Comparison of ENCODE assay signal across 8 cellular contexts in genomic region chr17:1492249-1493206, GRCh38. TPM values are rescaled to one million over a fixed set of nuclear protein-coding genes. Genes with fewer than 3 reads are reported as not detected.
DNase-seq lines count a peak whose midpoint lies in the region; ATAC-seq and TF ChIP-seq lines count a peak whose summit lies in the region.

MYO1C (minus strand) TSS chr17:1492686; CDS start chr17:1492487, 199 bp downstream.

- peaks cover 14 to 36% (median 33%) of the 10 kb centered on the region in 4 donors for H3K4me1 Mint-ChIP-seq in naive thymus-derived CD8-positive, alpha-beta T cell

- H3K36me3 ChIP-seq in Panc1 (ENCODE audit: control insufficient read depth, insufficient read depth, low read length), result no peaks in the 10 kb centered on the region

- CTCF ChIA-PET in Panc1 (lab: Charles Lee), result interaction anchor here (0.5 kb wide), 1 partner anchor 422 kb away, joined by 3 read pairs; no protein-coding TSS in a partner anchor

- H3K9me3 ChIP-seq in Panc1 (ENCODE audit: control insufficient read depth, insufficient read depth, low read depth, low read length), result no peaks in the 10 kb centered on the region

- TF ChIP-seq CTCF in Panc1 (IDR thresholded peaks at IDR 0.05), result no peak

- peaks cover 0 to 14% (median 0%) of the 10 kb centered on the region in 3 donors for H3K36me3 Mint-ChIP-seq in naive thymus-derived CD8-positive, alpha-beta T cell

- BruUV-seq in Panc1 (replicated peaks; lab: Mats Ljungman, UMichigan), result no TSS peak

- POLR2A ChIA-PET in Panc1 (lab: Charles Lee), result no interaction called here
- POLR2A ChIA-PET in naive thymus-derived CD8-positive, alpha-beta T cell (lab: Charles Lee), result interaction anchor here (0.5 to 1.1 kb wide), 5 partner anchors 13 to 121 kb away, joined by 3 to 7 read pairs (median 3); partner anchors contain the start of gene INPP5K

- H3K27ac ChIP-seq in Panc1 (ENCODE audit: low read length) (peak within 1 kb of the TSS; percentile 89), epithelial cell of prostate (peak within 1 kb of the TSS; percentile 84)

- H3K4me1 ChIP-seq in Panc1 (ENCODE audit: control insufficient read depth, insufficient read depth, low read length), result peaks cover 33% of the 10 kb centered on the region

- ATAC-seq in Panc1 (peak; percentile 18; the same call in 1 of the 2 replicates), HG02588 (IDR thresholded peaks at IDR 0.05; ENCODE audit: unreplicated experiment) (no peak)
- no peak for ATAC-seq in naive thymus-derived CD8-positive, alpha-beta T cell

- no peaks in the 10 kb centered on the region for H3K27me3 ChIP-seq in Panc1 (ENCODE audit: control insufficient read depth, insufficient read depth, low read length)

- in situ Hi-C loops in Panc1 (cut with HindIII; ENCODE audit: low pct_unique_long_range_greater_than_20kb, low sequenced_read_pairs), result no loop called here

- H3K9me3 Mint-ChIP-seq in naive thymus-derived CD8-positive, alpha-beta T cell, result no peaks in the 10 kb centered on the region

- intact Hi-C loops in Panc1 (cut with micrococcal nuclease; ENCODE audit: unreplicated experiment), result no loop called here

- H3K27ac Mint-ChIP-seq in naive thymus-derived CD8-positive, alpha-beta T cell, result peak within 1 kb of the TSS in 8 of 10 donors; percentile 38 to 90 (median 74)

- no peaks in the 10 kb centered on the region for H3K27me3 Mint-ChIP-seq in naive thymus-derived CD8-positive, alpha-beta T cell

- peak within 1 kb of the TSS; percentile 62 to 69 for H3K4me3 ChIP-seq in Panc1 (ENCODE audit: low read depth in 2 of 2, low read length in 2 of 2)

- DNase-seq in CD1c-positive myeloid dendritic cell (ENCODE audit: extremely low spot score), result peak; percentile 16
- DNase-seq in Panc1 (ENCODE audit: low read depth, low spot score), result no peak
- no peak for DNase-seq in epithelial cell of prostate (ENCODE audit: low read depth, low spot score)
- DNase-seq in naive thymus-derived CD8-positive, alpha-beta T cell, result no peak
- no peak for DNase-seq in SW480 (ENCODE audit: low spot score)
- DNase-seq in D341Med (ENCODE audit: low spot score), result no peak
- no peak for DNase-seq in COR-L47 (lab: John Stamatoyannopoulos, UW)

- peak within 1 kb of the TSS; percentile 78 to 91 (median 86) for H3K4me3 Mint-ChIP-seq in naive thymus-derived CD8-positive, alpha-beta T cell

RNA-seq across cellular contexts. Expression of gene MYO1C, which starts in this region (rescaled TPM):
- total RNA-seq in Panc1 (2021; ENCODE audit: unreplicated experiment), result 251 TPM
- 289 TPM for polyA plus RNA-seq in Panc1 (2012; ENCODE audit: insufficient read length)
- total RNA-seq in naive thymus-derived CD8-positive, alpha-beta T cell, result 10 to 100 TPM; 15.4 to 18.0 TPM
- 1 to 10 TPM; 1.3 to 1.5 (median 1.3) TPM for polyA plus RNA-seq in naive thymus-derived CD8-positive, alpha-beta T cell

Comparison
In these comparisons a context has a peak if more than half of its experiments do, and no peak if none do; other contexts are left out.
1. RNA of gene MYO1C (total RNA-seq): 251 TPM in Panc1 (single experiment); 15.4 to 18.0 TPM in naive thymus-derived CD8-positive, alpha-beta T cell; every median in the first group is over 10 times any median in the second.